Comparison of ENCODE assay signal across 23 cellular contexts in the genomic region with DNA sequence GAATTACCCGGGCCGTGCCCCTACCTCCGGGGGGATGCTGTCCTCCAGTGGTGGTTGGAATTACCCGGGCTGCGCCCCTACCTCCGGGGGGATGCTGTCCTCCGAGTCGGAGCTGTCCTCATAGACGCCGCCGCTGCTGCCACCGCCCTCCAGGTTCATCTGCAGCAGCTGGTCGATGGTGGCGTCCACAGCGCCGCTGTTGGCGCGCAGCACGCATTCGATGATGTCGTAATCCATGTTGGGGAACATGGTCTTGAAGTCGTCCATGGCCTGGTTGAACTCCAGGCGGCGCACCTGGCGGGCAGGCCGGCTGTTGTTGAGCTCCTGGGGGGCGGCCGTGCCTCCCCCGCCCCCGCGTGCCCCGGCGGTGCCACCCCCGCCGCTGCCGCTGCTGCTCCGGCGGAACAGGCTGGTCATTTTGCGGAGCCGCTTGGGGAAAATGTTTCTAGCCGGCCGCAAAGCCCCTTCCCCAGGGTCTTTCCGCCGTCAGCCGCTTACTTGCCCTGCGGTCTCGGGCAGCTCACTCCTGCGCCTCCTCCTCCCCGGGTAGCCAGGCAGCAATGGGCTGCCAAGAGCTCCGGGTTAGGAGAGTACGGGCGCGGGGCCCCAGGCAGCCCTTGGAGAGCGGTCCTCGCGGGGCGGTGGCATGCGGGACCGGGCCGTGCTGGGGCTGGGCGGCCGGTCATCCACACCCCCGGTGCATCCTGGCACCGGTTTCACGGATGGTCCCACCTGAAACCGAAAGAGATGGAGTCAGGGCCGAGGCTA.
"Had no signal": no experiment of that assay in that cellular context is flagged by ENCODE, and none has a peak within 500 bp of the region (broad histone marks: within the 10 kb centered on the region; RNA-seq: fewer than 3 reads in every experiment).

No MANE protein-coding gene starts in this region.

- H3K27me3 ChIP-seq: brain microvascular endothelial cell, cardiac muscle cell, MG63, Peyer's patch had no signal

- H3K36me3 Mint-ChIP-seq: activated CD4-positive, alpha-beta memory T cell treated with anti-CD3 and anti-CD28 coated beads for 36 hours; activated naive CD8-positive, alpha-beta T cell had no signal

- H3K36me3 ChIP-seq: cardiac muscle cell, Peyer's patch had no signal

- H3K4me3 ChIP-seq: cardiac muscle cell, MG63, Peyer's patch had no signal

- H3K27ac Mint-ChIP-seq: activated CD4-positive, alpha-beta memory T cell treated with anti-CD3 and anti-CD28 coated beads for 36 hours; activated CD4-positive, alpha-beta T cell treated with anti-CD3 and anti-CD28 coated beads, Interleukin-2, amount 10 ng/mL, durations not matched to agents 7 days and 5 days; activated naive CD4-positive, alpha-beta T cell treated with anti-CD3 and anti-CD28 coated beads for 36 hours; activated naive CD8-positive, alpha-beta T cell; T-helper 17 cell had no signal

- H3K4me3 Mint-ChIP-seq: activated CD4-positive, alpha-beta memory T cell treated with anti-CD3 and anti-CD28 coated beads for 36 hours; activated CD4-positive, alpha-beta T cell treated with anti-CD3 and anti-CD28 coated beads, Interleukin-2, amount 10 ng/mL, durations not matched to agents 7 days and 5 days; activated naive CD4-positive, alpha-beta T cell treated with anti-CD3 and anti-CD28 coated beads for 36 hours; activated naive CD8-positive, alpha-beta T cell; activated T-cell treated with anti-CD3 and anti-CD28 coated beads, Interleukin-2, amount 50 U/mL, for 4 hours; T-helper 17 cell had no signal

- H3K27me3 Mint-ChIP-seq: activated naive CD8-positive, alpha-beta T cell had no signal

- H3K27ac ChIP-seq: brain microvascular endothelial cell, cardiac muscle cell, Peyer's patch had no signal

- FAIRE-seq: astrocyte, TTC549 had no signal

- H3K9me3 Mint-ChIP-seq: activated CD4-positive, alpha-beta T cell treated with anti-CD3 and anti-CD28 coated beads, Interleukin-2, amount 10 ng/mL, durations not matched to agents 7 days and 5 days; activated naive CD4-positive, alpha-beta T cell treated with anti-CD3 and anti-CD28 coated beads for 36 hours; activated T-cell treated with anti-CD3 and anti-CD28 coated beads, Interleukin-2, amount 50 U/mL, for 4 hours had no signal

- H3K4me1 Mint-ChIP-seq: activated CD4-positive, alpha-beta T cell treated with anti-CD3 and anti-CD28 coated beads, Interleukin-2, amount 10 ng/mL, durations not matched to agents 7 days and 5 days had no signal

- DNase-seq: activated CD4-positive, alpha-beta memory T cell treated with anti-CD3 and anti-CD28 coated beads for 36 hours; activated CD4-positive, alpha-beta T cell treated with anti-CD3 and anti-CD28 coated beads, Interleukin-2, amount 10 ng/mL, durations not matched to agents 7 days and 5 days; activated CD4-positive, CD25-positive, alpha-beta regulatory T cell; activated CD8-positive, alpha-beta memory T cell treated with anti-CD3 and anti-CD28 coated beads for 24 hours; activated effector memory CD4-positive, alpha-beta T cell treated with anti-CD3 and anti-CD28 coated beads, Interleukin-2, amount 50 U/mL, for 16 hours; activated naive CD4-positive, alpha-beta T cell treated with anti-CD3 and anti-CD28 coated beads for 36 hours; activated T-cell treated with anti-CD3 and anti-CD28 coated beads, Interleukin-2, amount 50 U/mL, for 4 hours; amygdala; brain microvascular endothelial cell; MG63; MV-4-11; NCI-H1105; NCI-H1436 treated with DMSO at 0.1 percent for 48 hours; NCI-H187; NCI-H2081; Peyer's patch; SHP77; T-helper 17 cell; T1000 had no signal

- ATAC-seq: activated T-cell treated with anti-CD3 and anti-CD28 coated beads, Interleukin-2, amount 50 U/mL, for 4 hours; T-helper 17 cell had no signal

- H3K9me3 ChIP-seq: MG63, Peyer's patch had no signal
